In the genomic region with DNA sequence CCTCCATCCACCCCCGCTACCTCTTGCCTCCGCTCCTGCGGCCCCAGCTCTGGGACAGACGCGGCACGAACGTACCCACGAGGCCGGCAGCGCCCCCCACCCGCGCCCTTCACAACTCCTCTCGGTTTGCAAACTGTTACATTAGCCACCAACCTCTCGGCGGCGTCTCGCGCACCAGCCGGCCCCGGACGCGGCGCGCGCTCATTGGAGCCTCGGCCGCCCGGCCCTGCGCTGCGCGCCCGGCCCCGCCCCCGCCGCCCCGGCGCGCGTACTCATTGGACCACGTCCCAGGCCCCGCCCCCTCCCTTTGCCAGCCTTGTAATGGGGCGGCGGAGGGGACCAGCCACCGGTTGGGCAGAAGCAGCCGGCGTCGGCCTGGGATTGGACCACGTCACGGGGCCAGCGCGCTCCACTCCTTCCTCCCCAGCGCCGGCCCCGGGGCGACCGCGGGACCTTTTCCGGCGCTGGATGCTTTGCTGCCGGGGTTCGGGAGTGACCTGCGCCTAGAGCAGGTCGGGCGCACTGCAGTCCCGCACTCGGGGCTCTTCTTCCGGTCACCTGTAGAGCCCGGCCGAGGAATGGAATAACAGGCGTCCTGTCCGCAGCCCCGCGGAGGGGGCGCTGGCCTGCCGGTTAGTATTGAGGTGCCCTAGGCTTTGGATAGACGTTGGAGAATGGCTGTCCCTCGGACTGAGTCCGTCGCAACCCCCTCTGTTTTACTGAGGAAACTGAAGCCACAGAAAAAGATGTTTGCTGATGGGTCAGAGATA, we compare ENCODE assay signal across 1 cellular context.
TF ChIP-seq lines count a peak whose summit lies in the region.

A gene with protein sequence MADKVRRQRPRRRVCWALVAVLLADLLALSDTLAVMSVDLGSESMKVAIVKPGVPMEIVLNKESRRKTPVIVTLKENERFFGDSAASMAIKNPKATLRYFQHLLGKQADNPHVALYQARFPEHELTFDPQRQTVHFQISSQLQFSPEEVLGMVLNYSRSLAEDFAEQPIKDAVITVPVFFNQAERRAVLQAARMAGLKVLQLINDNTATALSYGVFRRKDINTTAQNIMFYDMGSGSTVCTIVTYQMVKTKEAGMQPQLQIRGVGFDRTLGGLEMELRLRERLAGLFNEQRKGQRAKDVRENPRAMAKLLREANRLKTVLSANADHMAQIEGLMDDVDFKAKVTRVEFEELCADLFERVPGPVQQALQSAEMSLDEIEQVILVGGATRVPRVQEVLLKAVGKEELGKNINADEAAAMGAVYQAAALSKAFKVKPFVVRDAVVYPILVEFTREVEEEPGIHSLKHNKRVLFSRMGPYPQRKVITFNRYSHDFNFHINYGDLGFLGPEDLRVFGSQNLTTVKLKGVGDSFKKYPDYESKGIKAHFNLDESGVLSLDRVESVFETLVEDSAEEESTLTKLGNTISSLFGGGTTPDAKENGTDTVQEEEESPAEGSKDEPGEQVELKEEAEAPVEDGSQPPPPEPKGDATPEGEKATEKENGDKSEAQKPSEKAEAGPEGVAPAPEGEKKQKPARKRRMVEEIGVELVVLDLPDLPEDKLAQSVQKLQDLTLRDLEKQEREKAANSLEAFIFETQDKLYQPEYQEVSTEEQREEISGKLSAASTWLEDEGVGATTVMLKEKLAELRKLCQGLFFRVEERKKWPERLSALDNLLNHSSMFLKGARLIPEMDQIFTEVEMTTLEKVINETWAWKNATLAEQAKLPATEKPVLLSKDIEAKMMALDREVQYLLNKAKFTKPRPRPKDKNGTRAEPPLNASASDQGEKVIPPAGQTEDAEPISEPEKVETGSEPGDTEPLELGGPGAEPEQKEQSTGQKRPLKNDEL (minus strand): TSS at position 206 of the 770 bp plus-strand sequence. CDS start 1,045 bp downstream, outside the sequence.

TF ChIP-seq in K562, 482 proteins besides CTCF, POLR2A, EP300 and RAD21 (continued from another document and continues in another):
- TF ChIP-seq, protein P1, sequence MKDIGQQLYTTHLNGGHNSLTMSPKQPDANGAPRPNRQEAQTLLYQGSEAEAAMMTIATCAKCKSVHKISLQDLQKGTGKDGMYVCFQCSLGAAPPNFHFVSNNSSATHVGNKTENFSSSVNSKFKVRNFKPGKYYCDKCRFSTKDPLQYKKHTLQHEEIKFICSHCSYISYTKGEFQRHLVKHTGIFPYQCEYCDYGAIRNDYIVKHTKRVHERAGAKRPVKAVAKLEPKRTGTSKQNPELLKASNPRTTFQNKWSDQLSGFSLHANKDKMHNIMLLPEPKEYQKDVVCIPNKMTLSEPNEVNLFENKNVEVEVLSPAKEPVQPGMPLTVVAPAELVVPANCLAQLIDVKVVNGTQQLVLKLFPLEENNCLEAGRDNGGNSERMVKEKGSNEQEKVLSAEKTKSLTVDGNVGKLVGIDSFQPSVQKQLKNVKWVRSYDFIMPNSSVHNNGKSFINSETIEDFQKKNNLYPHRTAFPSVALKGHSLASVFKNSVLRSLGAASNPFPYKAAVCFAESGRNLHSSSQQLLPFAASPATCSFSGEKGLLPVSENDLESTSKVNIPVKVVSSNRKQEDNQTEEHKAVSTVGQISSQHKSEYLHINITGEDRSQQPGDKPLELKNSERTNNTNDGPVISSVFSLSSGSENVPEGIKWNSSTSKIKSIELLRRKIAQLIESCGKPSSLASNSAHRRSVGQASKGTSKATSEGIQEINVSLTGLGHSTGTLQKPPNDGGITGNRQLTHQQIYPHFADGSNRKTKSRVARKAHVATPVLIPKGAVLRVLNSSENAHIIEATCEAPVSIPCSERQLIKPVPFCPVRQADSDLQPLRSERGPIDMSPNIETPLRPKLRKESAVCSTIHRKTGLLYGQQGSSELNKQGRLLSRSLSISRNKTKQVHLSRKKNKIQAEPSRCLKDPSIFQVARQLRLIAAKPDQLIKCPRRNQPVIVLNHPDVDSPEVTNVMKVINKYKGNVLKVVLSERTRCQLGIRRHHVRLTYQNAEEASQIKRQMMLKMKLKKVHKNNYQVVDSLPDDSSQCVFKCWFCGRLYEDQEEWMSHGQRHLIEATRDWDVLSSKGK (CRISPR knock-in tag; IDR thresholded peaks at IDR 0.05): no peak
- TF ChIP-seq KDM5B (IDR thresholded peaks at IDR 0.05; ENCODE audit: insufficient replicate concordance, low read depth, low read length): peak; percentile 85
- TF ChIP-seq ZNF77 (CRISPR knock-in tag; IDR thresholded peaks at IDR 0.05): no peak
- TF ChIP-seq, protein P2, sequence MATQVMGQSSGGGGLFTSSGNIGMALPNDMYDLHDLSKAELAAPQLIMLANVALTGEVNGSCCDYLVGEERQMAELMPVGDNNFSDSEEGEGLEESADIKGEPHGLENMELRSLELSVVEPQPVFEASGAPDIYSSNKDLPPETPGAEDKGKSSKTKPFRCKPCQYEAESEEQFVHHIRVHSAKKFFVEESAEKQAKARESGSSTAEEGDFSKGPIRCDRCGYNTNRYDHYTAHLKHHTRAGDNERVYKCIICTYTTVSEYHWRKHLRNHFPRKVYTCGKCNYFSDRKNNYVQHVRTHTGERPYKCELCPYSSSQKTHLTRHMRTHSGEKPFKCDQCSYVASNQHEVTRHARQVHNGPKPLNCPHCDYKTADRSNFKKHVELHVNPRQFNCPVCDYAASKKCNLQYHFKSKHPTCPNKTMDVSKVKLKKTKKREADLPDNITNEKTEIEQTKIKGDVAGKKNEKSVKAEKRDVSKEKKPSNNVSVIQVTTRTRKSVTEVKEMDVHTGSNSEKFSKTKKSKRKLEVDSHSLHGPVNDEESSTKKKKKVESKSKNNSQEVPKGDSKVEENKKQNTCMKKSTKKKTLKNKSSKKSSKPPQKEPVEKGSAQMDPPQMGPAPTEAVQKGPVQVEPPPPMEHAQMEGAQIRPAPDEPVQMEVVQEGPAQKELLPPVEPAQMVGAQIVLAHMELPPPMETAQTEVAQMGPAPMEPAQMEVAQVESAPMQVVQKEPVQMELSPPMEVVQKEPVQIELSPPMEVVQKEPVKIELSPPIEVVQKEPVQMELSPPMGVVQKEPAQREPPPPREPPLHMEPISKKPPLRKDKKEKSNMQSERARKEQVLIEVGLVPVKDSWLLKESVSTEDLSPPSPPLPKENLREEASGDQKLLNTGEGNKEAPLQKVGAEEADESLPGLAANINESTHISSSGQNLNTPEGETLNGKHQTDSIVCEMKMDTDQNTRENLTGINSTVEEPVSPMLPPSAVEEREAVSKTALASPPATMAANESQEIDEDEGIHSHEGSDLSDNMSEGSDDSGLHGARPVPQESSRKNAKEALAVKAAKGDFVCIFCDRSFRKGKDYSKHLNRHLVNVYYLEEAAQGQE (CRISPR knock-in tag; IDR thresholded peaks at IDR 0.05; ENCODE audit: low read depth): peak; percentile 32; the same call in 1 of the 2 replicates
- TF ChIP-seq FOXM1 (IDR thresholded peaks at IDR 0.05; ENCODE audit: low read depth): peak; percentile 27; the same call in 1 of the 2 replicates
- no peak for TF ChIP-seq FOXM1 (CRISPR knock-in tag; IDR thresholded peaks at IDR 0.05; ENCODE audit: low read depth)
- peak; percentile 98 for TF ChIP-seq RBFOX2 (IDR thresholded peaks at IDR 0.05; ENCODE audit: low read depth, low read length)
- 0 out of 2 replicates have a peak, but pooled peaks have one; percentile 16 for TF ChIP-seq TCF3 (CRISPR knock-in tag; IDR thresholded peaks at IDR 0.05)
- TF ChIP-seq SMARCA4 (IDR thresholded peaks at IDR 0.05): no peak; the same call in 1 of the 2 replicates
- TF ChIP-seq, protein P3, sequence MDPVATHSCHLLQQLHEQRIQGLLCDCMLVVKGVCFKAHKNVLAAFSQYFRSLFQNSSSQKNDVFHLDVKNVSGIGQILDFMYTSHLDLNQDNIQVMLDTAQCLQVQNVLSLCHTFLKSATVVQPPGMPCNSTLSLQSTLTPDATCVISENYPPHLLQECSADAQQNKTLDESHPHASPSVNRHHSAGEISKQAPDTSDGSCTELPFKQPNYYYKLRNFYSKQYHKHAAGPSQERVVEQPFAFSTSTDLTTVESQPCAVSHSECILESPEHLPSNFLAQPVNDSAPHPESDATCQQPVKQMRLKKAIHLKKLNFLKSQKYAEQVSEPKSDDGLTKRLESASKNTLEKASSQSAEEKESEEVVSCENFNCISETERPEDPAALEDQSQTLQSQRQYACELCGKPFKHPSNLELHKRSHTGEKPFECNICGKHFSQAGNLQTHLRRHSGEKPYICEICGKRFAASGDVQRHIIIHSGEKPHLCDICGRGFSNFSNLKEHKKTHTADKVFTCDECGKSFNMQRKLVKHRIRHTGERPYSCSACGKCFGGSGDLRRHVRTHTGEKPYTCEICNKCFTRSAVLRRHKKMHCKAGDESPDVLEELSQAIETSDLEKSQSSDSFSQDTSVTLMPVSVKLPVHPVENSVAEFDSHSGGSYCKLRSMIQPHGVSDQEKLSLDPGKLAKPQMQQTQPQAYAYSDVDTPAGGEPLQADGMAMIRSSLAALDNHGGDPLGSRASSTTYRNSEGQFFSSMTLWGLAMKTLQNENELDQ (CRISPR knock-in tag; IDR thresholded peaks at IDR 0.05; ENCODE audit: borderline replicate concordance): no peak
- peak; percentile 25 for TF ChIP-seq TAF9B (IDR thresholded peaks at IDR 0.05; ENCODE audit: partially characterized antibody)
- no peak for TF ChIP-seq ZC3H4 (CRISPR knock-in tag; IDR thresholded peaks at IDR 0.05; ENCODE audit: borderline replicate concordance)
- no peak for TF ChIP-seq SREBF2 (CRISPR knock-in tag; IDR thresholded peaks at IDR 0.05)
- TF ChIP-seq ARID1B (IDR thresholded peaks at IDR 0.05): no peak
- TF ChIP-seq, protein P4, sequence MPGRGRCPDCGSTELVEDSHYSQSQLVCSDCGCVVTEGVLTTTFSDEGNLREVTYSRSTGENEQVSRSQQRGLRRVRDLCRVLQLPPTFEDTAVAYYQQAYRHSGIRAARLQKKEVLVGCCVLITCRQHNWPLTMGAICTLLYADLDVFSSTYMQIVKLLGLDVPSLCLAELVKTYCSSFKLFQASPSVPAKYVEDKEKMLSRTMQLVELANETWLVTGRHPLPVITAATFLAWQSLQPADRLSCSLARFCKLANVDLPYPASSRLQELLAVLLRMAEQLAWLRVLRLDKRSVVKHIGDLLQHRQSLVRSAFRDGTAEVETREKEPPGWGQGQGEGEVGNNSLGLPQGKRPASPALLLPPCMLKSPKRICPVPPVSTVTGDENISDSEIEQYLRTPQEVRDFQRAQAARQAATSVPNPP (IDR thresholded peaks at IDR 0.05; ENCODE audit: borderline replicate concordance, insufficient read depth, insufficient read length): no peak
- TF ChIP-seq, protein P5, sequence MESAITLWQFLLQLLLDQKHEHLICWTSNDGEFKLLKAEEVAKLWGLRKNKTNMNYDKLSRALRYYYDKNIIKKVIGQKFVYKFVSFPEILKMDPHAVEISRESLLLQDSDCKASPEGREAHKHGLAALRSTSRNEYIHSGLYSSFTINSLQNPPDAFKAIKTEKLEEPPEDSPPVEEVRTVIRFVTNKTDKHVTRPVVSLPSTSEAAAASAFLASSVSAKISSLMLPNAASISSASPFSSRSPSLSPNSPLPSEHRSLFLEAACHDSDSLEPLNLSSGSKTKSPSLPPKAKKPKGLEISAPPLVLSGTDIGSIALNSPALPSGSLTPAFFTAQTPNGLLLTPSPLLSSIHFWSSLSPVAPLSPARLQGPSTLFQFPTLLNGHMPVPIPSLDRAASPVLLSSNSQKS (CRISPR knock-in tag; IDR thresholded peaks at IDR 0.05): no peak
- TF ChIP-seq, protein P6, sequence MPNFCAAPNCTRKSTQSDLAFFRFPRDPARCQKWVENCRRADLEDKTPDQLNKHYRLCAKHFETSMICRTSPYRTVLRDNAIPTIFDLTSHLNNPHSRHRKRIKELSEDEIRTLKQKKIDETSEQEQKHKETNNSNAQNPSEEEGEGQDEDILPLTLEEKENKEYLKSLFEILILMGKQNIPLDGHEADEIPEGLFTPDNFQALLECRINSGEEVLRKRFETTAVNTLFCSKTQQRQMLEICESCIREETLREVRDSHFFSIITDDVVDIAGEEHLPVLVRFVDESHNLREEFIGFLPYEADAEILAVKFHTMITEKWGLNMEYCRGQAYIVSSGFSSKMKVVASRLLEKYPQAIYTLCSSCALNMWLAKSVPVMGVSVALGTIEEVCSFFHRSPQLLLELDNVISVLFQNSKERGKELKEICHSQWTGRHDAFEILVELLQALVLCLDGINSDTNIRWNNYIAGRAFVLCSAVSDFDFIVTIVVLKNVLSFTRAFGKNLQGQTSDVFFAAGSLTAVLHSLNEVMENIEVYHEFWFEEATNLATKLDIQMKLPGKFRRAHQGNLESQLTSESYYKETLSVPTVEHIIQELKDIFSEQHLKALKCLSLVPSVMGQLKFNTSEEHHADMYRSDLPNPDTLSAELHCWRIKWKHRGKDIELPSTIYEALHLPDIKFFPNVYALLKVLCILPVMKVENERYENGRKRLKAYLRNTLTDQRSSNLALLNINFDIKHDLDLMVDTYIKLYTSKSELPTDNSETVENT (CRISPR knock-in tag; IDR thresholded peaks at IDR 0.05): peak; percentile 93
- TF ChIP-seq OTX1 (CRISPR knock-in tag; IDR thresholded peaks at IDR 0.05): no peak
- TF ChIP-seq FOXK1 (CRISPR knock-in tag; IDR thresholded peaks at IDR 0.05; ENCODE audit: borderline replicate concordance): no peak
- TF ChIP-seq HDGF (IDR thresholded peaks at IDR 0.05): no peak
- TF ChIP-seq, protein P7, sequence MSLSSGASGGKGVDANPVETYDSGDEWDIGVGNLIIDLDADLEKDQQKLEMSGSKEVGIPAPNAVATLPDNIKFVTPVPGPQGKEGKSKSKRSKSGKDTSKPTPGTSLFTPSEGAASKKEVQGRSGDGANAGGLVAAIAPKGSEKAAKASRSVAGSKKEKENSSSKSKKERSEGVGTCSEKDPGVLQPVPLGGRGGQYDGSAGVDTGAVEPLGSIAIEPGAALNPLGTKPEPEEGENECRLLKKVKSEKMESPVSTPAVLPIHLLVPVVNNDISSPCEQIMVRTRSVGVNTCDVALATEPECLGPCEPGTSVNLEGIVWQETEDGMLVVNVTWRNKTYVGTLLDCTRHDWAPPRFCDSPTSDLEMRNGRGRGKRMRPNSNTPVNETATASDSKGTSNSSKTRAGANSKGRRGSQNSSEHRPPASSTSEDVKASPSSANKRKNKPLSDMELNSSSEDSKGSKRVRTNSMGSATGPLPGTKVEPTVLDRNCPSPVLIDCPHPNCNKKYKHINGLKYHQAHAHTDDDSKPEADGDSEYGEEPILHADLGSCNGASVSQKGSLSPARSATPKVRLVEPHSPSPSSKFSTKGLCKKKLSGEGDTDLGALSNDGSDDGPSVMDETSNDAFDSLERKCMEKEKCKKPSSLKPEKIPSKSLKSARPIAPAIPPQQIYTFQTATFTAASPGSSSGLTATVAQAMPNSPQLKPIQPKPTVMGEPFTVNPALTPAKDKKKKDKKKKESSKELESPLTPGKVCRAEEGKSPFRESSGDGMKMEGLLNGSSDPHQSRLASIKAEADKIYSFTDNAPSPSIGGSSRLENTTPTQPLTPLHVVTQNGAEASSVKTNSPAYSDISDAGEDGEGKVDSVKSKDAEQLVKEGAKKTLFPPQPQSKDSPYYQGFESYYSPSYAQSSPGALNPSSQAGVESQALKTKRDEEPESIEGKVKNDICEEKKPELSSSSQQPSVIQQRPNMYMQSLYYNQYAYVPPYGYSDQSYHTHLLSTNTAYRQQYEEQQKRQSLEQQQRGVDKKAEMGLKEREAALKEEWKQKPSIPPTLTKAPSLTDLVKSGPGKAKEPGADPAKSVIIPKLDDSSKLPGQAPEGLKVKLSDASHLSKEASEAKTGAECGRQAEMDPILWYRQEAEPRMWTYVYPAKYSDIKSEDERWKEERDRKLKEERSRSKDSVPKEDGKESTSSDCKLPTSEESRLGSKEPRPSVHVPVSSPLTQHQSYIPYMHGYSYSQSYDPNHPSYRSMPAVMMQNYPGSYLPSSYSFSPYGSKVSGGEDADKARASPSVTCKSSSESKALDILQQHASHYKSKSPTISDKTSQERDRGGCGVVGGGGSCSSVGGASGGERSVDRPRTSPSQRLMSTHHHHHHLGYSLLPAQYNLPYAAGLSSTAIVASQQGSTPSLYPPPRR (CRISPR knock-in tag; IDR thresholded peaks at IDR 0.05; ENCODE audit: borderline replicate concordance): no peak
